15 cellular contexts compared by ENCODE assay signal in the genomic region with DNA sequence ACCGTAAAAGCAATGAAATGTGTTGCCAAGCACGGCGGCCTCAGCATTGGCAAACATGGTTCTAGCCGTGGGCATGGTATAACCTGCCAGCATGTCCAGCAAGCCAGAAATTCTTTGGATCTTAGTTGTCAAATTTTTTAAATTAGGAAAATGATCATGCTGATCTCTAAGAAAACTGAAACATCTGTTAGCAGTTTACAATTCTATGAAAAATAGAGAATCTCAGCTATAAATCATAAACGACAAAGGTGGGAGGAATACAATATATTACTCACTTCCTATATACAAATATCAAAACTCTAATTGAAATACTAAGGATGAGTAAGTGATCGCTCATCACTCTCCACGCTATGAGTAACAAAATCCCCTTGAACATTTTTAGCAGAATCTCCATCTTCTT.
A peak's percentile ranks its signal among the peaks of the same experiment; 100 is the strongest.
DNase-seq lines count a peak whose midpoint lies in the region; ATAC-seq and TF ChIP-seq lines count a peak whose summit lies in the region.
"Had no signal": no experiment of that assay in that cellular context is flagged by ENCODE, and none has a peak within 500 bp of the region (broad histone marks: within the 10 kb centered on the region; RNA-seq: fewer than 3 reads in every experiment).

No MANE protein-coding gene starts in this region.

- no peak for DNase-seq in activated naive CD4-positive, alpha-beta T cell treated with anti-CD3 and anti-CD28 coated beads, Interleukin-2, amount 50 U/mL, for 72 hours (ENCODE audit: low spot score in 2 of 2)
- no peak for DNase-seq in activated naive CD4-positive, alpha-beta T cell treated with anti-CD3 and anti-CD28 coated beads, Interleukin-2, amount 10 ng/mL, durations not matched to agents 7 days and 5 days
- DNase-seq in RWPE1 (ENCODE audit: low spot score) = peak; percentile 87
- DNase-seq in fibroblast of mammary gland (ENCODE audit: low read depth) = peak; percentile 79
- no peak for DNase-seq in stimulated activated naive CD8-positive, alpha-beta T cell treated with anti-CD3 and anti-CD28 coated beads, Interleukin-15, amount 100 ng/mL, for 72 hours
- DNase-seq in NCI-H128 (lab: John Stamatoyannopoulos, UW; ENCODE audit: unreplicated experiment) = no peak
- DNase-seq in iPS-NIHi7 (ENCODE audit: extremely low spot score) = no peak
- DNase-seq: BE2C; effector CD8-positive, alpha-beta T cell; lower lobe of right lung; NCI-H2081 treated with DMSO at 0.1 percent for 48 hours had no signal

- CTCF ChIA-PET in activated naive CD4-positive, alpha-beta T cell treated with anti-CD3 and anti-CD28 coated beads, Interleukin-2, amount 10 ng/mL, durations not matched to agents 7 days and 5 days (lab: Charles Lee) = interaction anchor here (1.0 to 6.3 kb wide), 3 partner anchors 14 to 596 kb away, joined by 3 to 115 read pairs (median 4); no protein-coding TSS in a partner anchor
- CTCF ChIA-PET in RWPE1 (lab: Yijun Ruan, JAX) = no interaction called here

- H3K36me3 Mint-ChIP-seq in activated naive CD4-positive, alpha-beta T cell treated with anti-CD3 and anti-CD28 coated beads, Interleukin-2, amount 50 U/mL, for 72 hours = peaks cover 0 to 11% of the 10 kb centered on the region in 2 donors
- H3K36me3 Mint-ChIP-seq in activated naive CD4-positive, alpha-beta T cell treated with anti-CD3 and anti-CD28 coated beads, Interleukin-2, amount 10 ng/mL, durations not matched to agents 7 days and 5 days = no peaks in the 10 kb centered on the region

- H3K9me3 Mint-ChIP-seq in activated naive CD4-positive, alpha-beta T cell treated with anti-CD3 and anti-CD28 coated beads, Interleukin-2, amount 50 U/mL, for 72 hours = no peaks in the 10 kb centered on the region
- H3K9me3 Mint-ChIP-seq in activated naive CD4-positive, alpha-beta T cell treated with anti-CD3 and anti-CD28 coated beads, Interleukin-2, amount 10 ng/mL, durations not matched to agents 7 days and 5 days = no peaks in the 10 kb centered on the region
- no peaks in the 10 kb centered on the region for H3K9me3 Mint-ChIP-seq in stimulated activated naive CD8-positive, alpha-beta T cell treated with anti-CD3 and anti-CD28 coated beads, Interleukin-15, amount 100 ng/mL, for 72 hours

- ATAC-seq in activated naive CD4-positive, alpha-beta T cell treated with anti-CD3 and anti-CD28 coated beads, Interleukin-2, amount 50 U/mL, for 72 hours = peak; percentile 96 to 98
- ATAC-seq in stimulated activated naive CD8-positive, alpha-beta T cell treated with anti-CD3 and anti-CD28 coated beads, Interleukin-15, amount 100 ng/mL, for 72 hours = peak; percentile 89
- no peak for ATAC-seq in HG03439 (IDR thresholded peaks at IDR 0.05; ENCODE audit: unreplicated experiment)
- ATAC-seq: lower lobe of right lung had no signal

- peak overlapping the region; percentile 76; the same call in 1 of the 2 replicates for H3K27ac ChIP-seq in RWPE1
- H3K27ac ChIP-seq: hepatocyte, KMS-11, lower lobe of right lung had no signal

- H3K27ac Mint-ChIP-seq in activated naive CD4-positive, alpha-beta T cell treated with anti-CD3 and anti-CD28 coated beads, Interleukin-2, amount 50 U/mL, for 72 hours = no peak overlapping the region
- H3K27ac Mint-ChIP-seq in activated naive CD4-positive, alpha-beta T cell treated with anti-CD3 and anti-CD28 coated beads, Interleukin-2, amount 10 ng/mL, durations not matched to agents 7 days and 5 days = no peak overlapping the region
- peak overlapping the region in 1 of 2 donors; percentile 66 for H3K27ac Mint-ChIP-seq in stimulated activated naive CD8-positive, alpha-beta T cell treated with anti-CD3 and anti-CD28 coated beads, Interleukin-15, amount 100 ng/mL, for 72 hours

- no peaks in the 10 kb centered on the region for H3K4me1 Mint-ChIP-seq in activated naive CD4-positive, alpha-beta T cell treated with anti-CD3 and anti-CD28 coated beads, Interleukin-2, amount 10 ng/mL, durations not matched to agents 7 days and 5 days
- H3K4me1 Mint-ChIP-seq in stimulated activated naive CD8-positive, alpha-beta T cell treated with anti-CD3 and anti-CD28 coated beads, Interleukin-15, amount 100 ng/mL, for 72 hours = peaks cover 13% of the 10 kb centered on the region

- no peaks in the 10 kb centered on the region for H3K27me3 Mint-ChIP-seq in activated naive CD4-positive, alpha-beta T cell treated with anti-CD3 and anti-CD28 coated beads, Interleukin-2, amount 10 ng/mL, durations not matched to agents 7 days and 5 days
- no peaks in the 10 kb centered on the region for H3K27me3 Mint-ChIP-seq in stimulated activated naive CD8-positive, alpha-beta T cell treated with anti-CD3 and anti-CD28 coated beads, Interleukin-15, amount 100 ng/mL, for 72 hours

- no peak overlapping the region for H3K4me3 Mint-ChIP-seq in activated naive CD4-positive, alpha-beta T cell treated with anti-CD3 and anti-CD28 coated beads, Interleukin-2, amount 10 ng/mL, durations not matched to agents 7 days and 5 days
- no peak overlapping the region for H3K4me3 Mint-ChIP-seq in stimulated activated naive CD8-positive, alpha-beta T cell treated with anti-CD3 and anti-CD28 coated beads, Interleukin-15, amount 100 ng/mL, for 72 hours

- POLR2A ChIA-PET in RWPE1 (lab: Yijun Ruan, JAX; ENCODE audit: low non-redundant PET) = no interaction called here

- H3K4me3 ChIP-seq in fibroblast of mammary gland (ENCODE audit: control insufficient read depth, low read depth, low read length) = no peak overlapping the region
- H3K4me3 ChIP-seq: HAP-1, hepatocyte, lower lobe of right lung had no signal

- no peak for TF ChIP-seq CTCF in RWPE1 (conservative IDR thresholded peaks at IDR 0.05; ENCODE audit: low read depth)
- TF ChIP-seq CTCF in fibroblast of mammary gland (conservative IDR thresholded peaks at IDR 0.05; ENCODE audit: control insufficient read depth, insufficient read depth, low read depth, low read length) = no peak

Comparison
In these comparisons a context has a peak if more than half of its experiments do, and no peak if none do; other contexts are left out.
1. DNase-seq: peak in RWPE1 (single experiment) and fibroblast of mammary gland (single experiment); none in activated naive CD4-positive, alpha-beta T cell treated with anti-CD3 and anti-CD28 coated beads, Interleukin-2, amount 50 U/mL, for 72 hours (0 of 2), activated naive CD4-positive, alpha-beta T cell treated with anti-CD3 and anti-CD28 coated beads, Interleukin-2, amount 10 ng/mL, durations not matched to agents 7 days and 5 days (single experiment), stimulated activated naive CD8-positive, alpha-beta T cell treated with anti-CD3 and anti-CD28 coated beads, Interleukin-15, amount 100 ng/mL, for 72 hours (0 of 2), NCI-H128 (single experiment) and iPS-NIHi7 (single experiment).